In the genomic region with DNA sequence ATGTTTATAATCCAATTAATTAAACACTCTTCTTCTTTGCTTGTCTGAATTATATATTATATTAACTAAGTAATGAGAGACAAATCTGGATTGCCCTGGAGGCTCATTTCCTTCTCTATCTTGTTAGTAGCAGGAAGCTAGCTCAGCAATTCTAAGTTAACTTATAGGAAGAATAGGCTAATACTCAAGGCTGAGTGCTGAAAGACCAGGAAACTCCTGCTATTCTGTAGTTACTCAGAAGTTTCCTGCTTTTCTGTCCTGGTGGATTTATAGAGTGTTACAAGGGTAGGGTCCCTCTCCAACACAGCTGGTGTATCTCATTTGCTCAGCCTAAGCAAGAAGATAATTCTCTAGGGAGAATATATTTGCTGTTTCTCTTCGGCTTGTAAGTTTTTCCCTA, we compare ENCODE assay signal across 20 cellular contexts.
"Had no signal": no experiment of that assay in that cellular context is flagged by ENCODE, and none has a peak within 500 bp of the region (broad histone marks: within the 10 kb centered on the region; RNA-seq: fewer than 3 reads in every experiment).

No MANE protein-coding gene starts in this region.

- H3K36me3 ChIP-seq: MG63 had no signal

- H3K4me3 ChIP-seq: MG63 had no signal

- ATAC-seq: HepG2, SK-N-SH treated with all-trans-retinoic acid at 6 μM for 48 hours had no signal

- DNase-seq: IMR-90, Karpas-422, KG1, MG63, NCI-H1092, NCI-H1105 treated with DMSO at 0.1 percent for 48 hours, NCI-H1417 treated with DMSO at 0.1 percent for 48 hours, NCI-H146, NCI-H1694 treated with DMSO at 0.1 percent for 48 hours, NCI-H1930, NCI-H2081, NCI-H2107, NCI-H2227 treated with DMSO at 0.1 percent for 48 hours, NCI-H524, NCI-H526 treated with DMSO at 0.1 percent for 48 hours, NCI-H748 treated with DMSO at 0.1 percent for 48 hours, Right ventricle myocardium superior, RPMI8226 had no signal

- H3K9me3 ChIP-seq: MG63 had no signal
